ENCODE assay signal across 8 cellular contexts in genomic region chr1:159923203-159924024, GRCh38. TPM values are rescaled to one million over a fixed set of nuclear protein-coding genes. Genes with fewer than 3 reads are reported as not detected.
DNase-seq lines count a peak whose midpoint lies in the region; ATAC-seq lines count a peak whose summit lies in the region.

No MANE protein-coding gene starts in this region.

- peaks cover 28% of the 10 kb centered on the region for H3K36me3 ChIP-seq in effector memory CD4-positive, alpha-beta T cell (ENCODE audit: control insufficient read depth, insufficient read depth, low read length)
- H3K36me3 ChIP-seq in mucosa of rectum (ENCODE audit: control insufficient read depth in 2 of 2, insufficient read depth in 2 of 2, low read length in 2 of 2), result peaks cover 23 to 31% of the 10 kb centered on the region in 2 donors

- H3K27ac ChIP-seq in effector memory CD4-positive, alpha-beta T cell (ENCODE audit: insufficient read depth, low read length, poor library complexity, severe bottlenecking), result peak overlapping the region; percentile 100
- peak overlapping the region; percentile 95 to 99 for H3K27ac ChIP-seq in mucosa of rectum (ENCODE audit: low read depth in 2 of 2, low read length in 2 of 2)

- peak overlapping the region; percentile 77 for H3K4me3 ChIP-seq in effector memory CD4-positive, alpha-beta T cell (ENCODE audit: insufficient read depth, low read depth, low read length, poor library complexity, severe bottlenecking)
- peak overlapping the region; percentile 97 to 98 for H3K4me3 ChIP-seq in mucosa of rectum (ENCODE audit: low read length in 2 of 2)

- peaks cover 52% of the 10 kb centered on the region for H3K4me1 Mint-ChIP-seq in activated CD4-positive, alpha-beta memory T cell treated with anti-CD3 and anti-CD28 coated beads, Interleukin-2, amount 10 ng/mL, durations not matched to agents 7 days and 5 days

- peak; percentile 24 to 34 for DNase-seq in SHP77 (lab: John Stamatoyannopoulos, UW)
- no peak for DNase-seq in SHP77 treated with DMSO at 0.1 percent for 48 hours (lab: John Stamatoyannopoulos, UW)
- peak; percentile 97 for DNase-seq in NCI-H69 (lab: John Stamatoyannopoulos, UW)
- DNase-seq in activated CD4-positive, alpha-beta memory T cell treated with anti-CD3 and anti-CD28 coated beads, Interleukin-2, amount 10 ng/mL, durations not matched to agents 7 days and 5 days, result peak; percentile 88
- DNase-seq in effector memory CD4-positive, alpha-beta T cell, result peak; percentile 86 to 94 (median 91)
- peak; percentile 62 for DNase-seq in stimulated activated CD8-positive, alpha-beta memory T cell treated with anti-CD3 and anti-CD28 coated beads, Interleukin-7, amount 100 ng/mL, for 24 hours (ENCODE audit: low read depth)

- peaks cover 33% of the 10 kb centered on the region for H3K4me1 ChIP-seq in effector memory CD4-positive, alpha-beta T cell (ENCODE audit: control insufficient read depth, insufficient read depth, low read length, poor library complexity, severe bottlenecking)
- peaks cover 50 to 53% of the 10 kb centered on the region in 2 donors for H3K4me1 ChIP-seq in mucosa of rectum (ENCODE audit: control insufficient read depth in 2 of 2, insufficient read depth in 2 of 2, low read length in 2 of 2)

- peaks cover 55% of the 10 kb centered on the region for H3K36me3 Mint-ChIP-seq in activated CD4-positive, alpha-beta memory T cell treated with anti-CD3 and anti-CD28 coated beads, Interleukin-2, amount 10 ng/mL, durations not matched to agents 7 days and 5 days (ENCODE audit: low read depth)

- no peaks in the 10 kb centered on the region for H3K9me3 ChIP-seq in effector memory CD4-positive, alpha-beta T cell (ENCODE audit: control insufficient read depth, low read length)
- no peaks in the 10 kb centered on the region for H3K9me3 ChIP-seq in mucosa of rectum (ENCODE audit: control insufficient read depth in 2 of 2, low read length in 2 of 2)

- H3K9ac ChIP-seq in mucosa of rectum (ENCODE audit: low read depth in 1 of 2, low read length in 2 of 2), result peak overlapping the region; percentile 90 to 97

- POLR2A ChIA-PET in activated CD4-positive, alpha-beta memory T cell treated with anti-CD3 and anti-CD28 coated beads, Interleukin-2, amount 10 ng/mL, durations not matched to agents 7 days and 5 days (lab: Charles Lee), result interaction anchor here (0.7 to 6.2 kb wide), 26 partner anchors 7 to 1104 kb away, joined by 3 to 64 read pairs (median 6); partner anchors contain the start of genes AIM2, CFAP45, DCAF8 and DUSP23

- ATAC-seq in HG03095 (IDR thresholded peaks at IDR 0.05; ENCODE audit: unreplicated experiment), result peak; percentile 24

- H3K27me3 ChIP-seq in effector memory CD4-positive, alpha-beta T cell (replicated peaks; ENCODE audit: control insufficient read depth, insufficient read depth, low read length, poor library complexity, severe bottlenecking), result no peaks in the 10 kb centered on the region
- no peaks in the 10 kb centered on the region for H3K27me3 ChIP-seq in mucosa of rectum (ENCODE audit: control insufficient read depth in 2 of 2, insufficient read depth in 2 of 2, low read length in 2 of 2)

- H3K27me3 Mint-ChIP-seq in activated CD4-positive, alpha-beta memory T cell treated with anti-CD3 and anti-CD28 coated beads, Interleukin-2, amount 10 ng/mL, durations not matched to agents 7 days and 5 days, result no peaks in the 10 kb centered on the region

- H3K4me3 Mint-ChIP-seq in activated CD4-positive, alpha-beta memory T cell treated with anti-CD3 and anti-CD28 coated beads, Interleukin-2, amount 10 ng/mL, durations not matched to agents 7 days and 5 days, result peak overlapping the region; percentile 100

- no peaks in the 10 kb centered on the region for H3K9me3 Mint-ChIP-seq in activated CD4-positive, alpha-beta memory T cell treated with anti-CD3 and anti-CD28 coated beads, Interleukin-2, amount 10 ng/mL, durations not matched to agents 7 days and 5 days

- CTCF ChIA-PET in activated CD4-positive, alpha-beta memory T cell treated with anti-CD3 and anti-CD28 coated beads, Interleukin-2, amount 10 ng/mL, durations not matched to agents 7 days and 5 days (lab: Charles Lee), result interaction anchor here (0.6 to 6.7 kb wide), 9 partner anchors 14 to 828 kb away, joined by 3 to 52 read pairs (median 4); partner anchors contain the start of gene DUSP23

- peak overlapping the region; percentile 98 for H3K27ac Mint-ChIP-seq in activated CD4-positive, alpha-beta memory T cell treated with anti-CD3 and anti-CD28 coated beads, Interleukin-2, amount 10 ng/mL, durations not matched to agents 7 days and 5 days

RNA-seq across cellular contexts. Expression of gene TAGLN2, which starts 1.9 kb away (rescaled TPM):
- 100 to 1,000 TPM; 548 to 554 TPM for total RNA-seq in activated CD4-positive, alpha-beta memory T cell treated with anti-CD3 and anti-CD28 coated beads, Interleukin-2, amount 10 ng/mL, durations not matched to agents 7 days and 5 days

RNA-seq across cellular contexts. Expression of gene IGSF9, which starts 22.0 kb away (rescaled TPM):
- not detected for total RNA-seq in activated CD4-positive, alpha-beta memory T cell treated with anti-CD3 and anti-CD28 coated beads, Interleukin-2, amount 10 ng/mL, durations not matched to agents 7 days and 5 days

RNA-seq across cellular contexts. Expression of gene CFAP45, which starts 23.4 kb away (rescaled TPM):
- 1 to 10 TPM; 1.0 to 1.3 TPM for total RNA-seq in activated CD4-positive, alpha-beta memory T cell treated with anti-CD3 and anti-CD28 coated beads, Interleukin-2, amount 10 ng/mL, durations not matched to agents 7 days and 5 days

RNA-seq across cellular contexts. Expression of gene SLAMF9, which starts 30.6 kb away (rescaled TPM):
- not detected for total RNA-seq in activated CD4-positive, alpha-beta memory T cell treated with anti-CD3 and anti-CD28 coated beads, Interleukin-2, amount 10 ng/mL, durations not matched to agents 7 days and 5 days
